Comparison of ENCODE assay signal across 1 cellular context in genomic region chr19:6532244-6532999, GRCh38.
TF ChIP-seq lines count a peak whose summit lies in the region.

No MANE protein-coding gene starts in this region.

TF ChIP-seq in HEK293, 187 proteins besides CTCF, POLR2A, EP300 and RAD21 (continued from another document):
- TF ChIP-seq PRDM2 (tag by site-specific recombination; IDR thresholded peaks at IDR 0.05; ENCODE audit: borderline replicate concordance) = no peak
- peak; percentile 100 for TF ChIP-seq EGR2 (tag by site-specific recombination; IDR thresholded peaks at IDR 0.05; ENCODE audit: low read depth)
TF ChIP-seq in HEK293: peak in this region for 50.
